In the genomic region with DNA sequence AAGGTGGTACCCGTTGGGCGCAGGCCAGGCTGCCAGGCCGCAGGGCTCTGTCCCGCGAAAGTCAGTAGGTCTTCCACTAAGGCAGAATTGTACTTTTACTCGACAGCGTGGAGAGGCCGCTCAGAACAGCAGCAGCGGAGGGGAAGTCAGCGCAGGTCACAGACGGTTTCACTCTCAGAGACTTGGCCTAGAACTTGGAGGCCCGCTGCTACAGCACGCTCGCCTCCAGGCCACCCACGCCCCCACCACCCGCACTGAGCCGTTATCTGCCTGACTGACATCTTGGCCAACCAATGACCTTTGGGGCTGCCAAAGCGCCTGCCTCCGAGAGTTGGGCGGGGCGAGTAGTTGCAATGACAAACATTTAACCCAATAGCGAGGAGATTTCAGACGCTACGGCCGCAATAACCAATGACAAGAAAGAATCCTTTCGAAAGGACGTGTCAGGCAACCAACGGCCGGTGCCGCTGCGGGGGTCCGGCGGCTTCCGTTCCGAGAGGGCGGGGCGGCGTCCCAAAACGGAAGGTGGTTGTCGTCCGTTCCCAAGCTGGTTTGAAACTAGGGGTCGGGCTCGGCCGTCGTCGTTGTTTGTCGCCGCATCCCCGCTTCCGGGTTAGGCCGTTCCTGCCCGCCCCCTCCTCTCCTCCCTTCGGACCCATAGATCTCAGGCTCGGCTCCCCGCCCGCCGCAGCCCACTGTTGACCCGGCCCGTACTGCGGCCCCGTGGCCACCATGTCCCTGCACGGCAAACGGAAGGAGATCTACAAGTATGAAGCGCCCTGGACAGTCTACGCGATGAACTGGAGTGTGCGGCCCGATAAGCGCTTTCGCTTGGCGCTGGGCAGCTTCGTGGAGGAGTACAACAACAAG, we compare ENCODE assay signal across 1 cellular context.
TF ChIP-seq lines count a peak whose summit lies in the region.

A gene with protein sequence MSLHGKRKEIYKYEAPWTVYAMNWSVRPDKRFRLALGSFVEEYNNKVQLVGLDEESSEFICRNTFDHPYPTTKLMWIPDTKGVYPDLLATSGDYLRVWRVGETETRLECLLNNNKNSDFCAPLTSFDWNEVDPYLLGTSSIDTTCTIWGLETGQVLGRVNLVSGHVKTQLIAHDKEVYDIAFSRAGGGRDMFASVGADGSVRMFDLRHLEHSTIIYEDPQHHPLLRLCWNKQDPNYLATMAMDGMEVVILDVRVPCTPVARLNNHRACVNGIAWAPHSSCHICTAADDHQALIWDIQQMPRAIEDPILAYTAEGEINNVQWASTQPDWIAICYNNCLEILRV (plus strand): TSS at position 532 of the 870 bp plus-strand sequence. CDS start 201 bp downstream, at position 733.

TF ChIP-seq in HepG2, 621 proteins besides CTCF, POLR2A, EP300 and RAD21 (continued from another document and continues in another):
- TF ChIP-seq, protein P1, sequence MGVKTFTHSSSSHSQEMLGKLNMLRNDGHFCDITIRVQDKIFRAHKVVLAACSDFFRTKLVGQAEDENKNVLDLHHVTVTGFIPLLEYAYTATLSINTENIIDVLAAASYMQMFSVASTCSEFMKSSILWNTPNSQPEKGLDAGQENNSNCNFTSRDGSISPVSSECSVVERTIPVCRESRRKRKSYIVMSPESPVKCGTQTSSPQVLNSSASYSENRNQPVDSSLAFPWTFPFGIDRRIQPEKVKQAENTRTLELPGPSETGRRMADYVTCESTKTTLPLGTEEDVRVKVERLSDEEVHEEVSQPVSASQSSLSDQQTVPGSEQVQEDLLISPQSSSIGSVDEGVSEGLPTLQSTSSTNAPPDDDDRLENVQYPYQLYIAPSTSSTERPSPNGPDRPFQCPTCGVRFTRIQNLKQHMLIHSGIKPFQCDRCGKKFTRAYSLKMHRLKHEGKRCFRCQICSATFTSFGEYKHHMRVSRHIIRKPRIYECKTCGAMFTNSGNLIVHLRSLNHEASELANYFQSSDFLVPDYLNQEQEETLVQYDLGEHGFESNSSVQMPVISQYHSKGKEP (CRISPR knock-in tag; IDR thresholded peaks at IDR 0.05) = peak; percentile 49; the same call in 1 of the 2 replicates
- TF ChIP-seq CC2D1A (CRISPR knock-in tag; IDR thresholded peaks at IDR 0.05) (no peak), ARNT (IDR thresholded peaks at IDR 0.05) (no peak), IKZF1 (IDR thresholded peaks at IDR 0.05) (no peak), CHD2 (IDR thresholded peaks at IDR 0.05; ENCODE audit: low read depth, low read length) (peak; percentile 76), ZNF572 (CRISPR knock-in tag; IDR thresholded peaks at IDR 0.05) (no peak), ZNF292 (CRISPR knock-in tag; IDR thresholded peaks at IDR 0.05; ENCODE audit: borderline replicate concordance, low read depth) (peak; percentile 63; the same call in 1 of the 2 replicates), ZFP62 (CRISPR knock-in tag; IDR thresholded peaks at IDR 0.05) (no peak), ZNF34 (CRISPR knock-in tag; IDR thresholded peaks at IDR 0.05; ENCODE audit: borderline replicate concordance) (peak; percentile 89; the same call in 1 of the 2 replicates), ZNF230 (CRISPR knock-in tag; IDR thresholded peaks at IDR 0.05) (peak; percentile 87), YY1 (IDR thresholded peaks at IDR 0.05; ENCODE audit: insufficient read depth, insufficient replicate concordance, low read depth, low read length) (peak; percentile 33), RXRB (CRISPR knock-in tag; IDR thresholded peaks at IDR 0.05; ENCODE audit: borderline replicate concordance) (peak; percentile 66)
- TF ChIP-seq, protein P2, sequence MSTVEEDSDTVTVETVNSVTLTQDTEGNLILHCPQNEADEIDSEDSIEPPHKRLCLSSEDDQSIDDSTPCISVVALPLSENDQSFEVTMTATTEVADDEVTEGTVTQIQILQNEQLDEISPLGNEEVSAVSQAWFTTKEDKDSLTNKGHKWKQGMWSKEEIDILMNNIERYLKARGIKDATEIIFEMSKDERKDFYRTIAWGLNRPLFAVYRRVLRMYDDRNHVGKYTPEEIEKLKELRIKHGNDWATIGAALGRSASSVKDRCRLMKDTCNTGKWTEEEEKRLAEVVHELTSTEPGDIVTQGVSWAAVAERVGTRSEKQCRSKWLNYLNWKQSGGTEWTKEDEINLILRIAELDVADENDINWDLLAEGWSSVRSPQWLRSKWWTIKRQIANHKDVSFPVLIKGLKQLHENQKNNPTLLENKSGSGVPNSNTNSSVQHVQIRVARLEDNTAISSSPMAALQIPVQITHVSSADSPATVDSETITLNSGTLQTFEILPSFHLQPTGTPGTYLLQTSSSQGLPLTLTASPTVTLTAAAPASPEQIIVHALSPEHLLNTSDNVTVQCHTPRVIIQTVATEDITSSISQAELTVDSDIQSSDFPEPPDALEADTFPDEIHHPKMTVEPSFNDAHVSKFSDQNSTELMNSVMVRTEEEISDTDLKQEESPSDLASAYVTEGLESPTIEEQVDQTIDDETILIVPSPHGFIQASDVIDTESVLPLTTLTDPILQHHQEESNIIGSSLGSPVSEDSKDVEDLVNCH (CRISPR knock-in tag; IDR thresholded peaks at IDR 0.05) = no peak
- TF ChIP-seq, protein P3, sequence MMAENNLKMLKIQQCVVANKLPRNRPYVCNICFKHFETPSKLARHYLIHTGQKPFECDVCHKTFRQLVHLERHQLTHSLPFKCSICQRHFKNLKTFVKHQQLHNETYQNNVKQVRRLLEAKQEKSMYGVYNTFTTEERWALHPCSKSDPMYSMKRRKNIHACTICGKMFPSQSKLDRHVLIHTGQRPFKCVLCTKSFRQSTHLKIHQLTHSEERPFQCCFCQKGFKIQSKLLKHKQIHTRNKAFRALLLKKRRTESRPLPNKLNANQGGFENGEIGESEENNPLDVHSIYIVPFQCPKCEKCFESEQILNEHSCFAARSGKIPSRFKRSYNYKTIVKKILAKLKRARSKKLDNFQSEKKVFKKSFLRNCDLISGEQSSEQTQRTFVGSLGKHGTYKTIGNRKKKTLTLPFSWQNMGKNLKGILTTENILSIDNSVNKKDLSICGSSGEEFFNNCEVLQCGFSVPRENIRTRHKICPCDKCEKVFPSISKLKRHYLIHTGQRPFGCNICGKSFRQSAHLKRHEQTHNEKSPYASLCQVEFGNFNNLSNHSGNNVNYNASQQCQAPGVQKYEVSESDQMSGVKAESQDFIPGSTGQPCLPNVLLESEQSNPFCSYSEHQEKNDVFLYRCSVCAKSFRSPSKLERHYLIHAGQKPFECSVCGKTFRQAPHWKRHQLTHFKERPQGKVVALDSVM (CRISPR knock-in tag; IDR thresholded peaks at IDR 0.05) = peak; percentile 58
- TF ChIP-seq, protein P4, sequence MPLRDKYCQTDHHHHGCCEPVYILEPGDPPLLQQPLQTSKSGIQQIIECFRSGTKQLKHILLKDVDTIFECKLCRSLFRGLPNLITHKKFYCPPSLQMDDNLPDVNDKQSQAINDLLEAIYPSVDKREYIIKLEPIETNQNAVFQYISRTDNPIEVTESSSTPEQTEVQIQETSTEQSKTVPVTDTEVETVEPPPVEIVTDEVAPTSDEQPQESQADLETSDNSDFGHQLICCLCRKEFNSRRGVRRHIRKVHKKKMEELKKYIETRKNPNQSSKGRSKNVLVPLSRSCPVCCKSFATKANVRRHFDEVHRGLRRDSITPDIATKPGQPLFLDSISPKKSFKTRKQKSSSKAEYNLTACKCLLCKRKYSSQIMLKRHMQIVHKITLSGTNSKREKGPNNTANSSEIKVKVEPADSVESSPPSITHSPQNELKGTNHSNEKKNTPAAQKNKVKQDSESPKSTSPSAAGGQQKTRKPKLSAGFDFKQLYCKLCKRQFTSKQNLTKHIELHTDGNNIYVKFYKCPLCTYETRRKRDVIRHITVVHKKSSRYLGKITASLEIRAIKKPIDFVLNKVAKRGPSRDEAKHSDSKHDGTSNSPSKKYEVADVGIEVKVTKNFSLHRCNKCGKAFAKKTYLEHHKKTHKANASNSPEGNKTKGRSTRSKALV (CRISPR knock-in tag; IDR thresholded peaks at IDR 0.05) = peak; percentile 83
- TF ChIP-seq, protein P5, sequence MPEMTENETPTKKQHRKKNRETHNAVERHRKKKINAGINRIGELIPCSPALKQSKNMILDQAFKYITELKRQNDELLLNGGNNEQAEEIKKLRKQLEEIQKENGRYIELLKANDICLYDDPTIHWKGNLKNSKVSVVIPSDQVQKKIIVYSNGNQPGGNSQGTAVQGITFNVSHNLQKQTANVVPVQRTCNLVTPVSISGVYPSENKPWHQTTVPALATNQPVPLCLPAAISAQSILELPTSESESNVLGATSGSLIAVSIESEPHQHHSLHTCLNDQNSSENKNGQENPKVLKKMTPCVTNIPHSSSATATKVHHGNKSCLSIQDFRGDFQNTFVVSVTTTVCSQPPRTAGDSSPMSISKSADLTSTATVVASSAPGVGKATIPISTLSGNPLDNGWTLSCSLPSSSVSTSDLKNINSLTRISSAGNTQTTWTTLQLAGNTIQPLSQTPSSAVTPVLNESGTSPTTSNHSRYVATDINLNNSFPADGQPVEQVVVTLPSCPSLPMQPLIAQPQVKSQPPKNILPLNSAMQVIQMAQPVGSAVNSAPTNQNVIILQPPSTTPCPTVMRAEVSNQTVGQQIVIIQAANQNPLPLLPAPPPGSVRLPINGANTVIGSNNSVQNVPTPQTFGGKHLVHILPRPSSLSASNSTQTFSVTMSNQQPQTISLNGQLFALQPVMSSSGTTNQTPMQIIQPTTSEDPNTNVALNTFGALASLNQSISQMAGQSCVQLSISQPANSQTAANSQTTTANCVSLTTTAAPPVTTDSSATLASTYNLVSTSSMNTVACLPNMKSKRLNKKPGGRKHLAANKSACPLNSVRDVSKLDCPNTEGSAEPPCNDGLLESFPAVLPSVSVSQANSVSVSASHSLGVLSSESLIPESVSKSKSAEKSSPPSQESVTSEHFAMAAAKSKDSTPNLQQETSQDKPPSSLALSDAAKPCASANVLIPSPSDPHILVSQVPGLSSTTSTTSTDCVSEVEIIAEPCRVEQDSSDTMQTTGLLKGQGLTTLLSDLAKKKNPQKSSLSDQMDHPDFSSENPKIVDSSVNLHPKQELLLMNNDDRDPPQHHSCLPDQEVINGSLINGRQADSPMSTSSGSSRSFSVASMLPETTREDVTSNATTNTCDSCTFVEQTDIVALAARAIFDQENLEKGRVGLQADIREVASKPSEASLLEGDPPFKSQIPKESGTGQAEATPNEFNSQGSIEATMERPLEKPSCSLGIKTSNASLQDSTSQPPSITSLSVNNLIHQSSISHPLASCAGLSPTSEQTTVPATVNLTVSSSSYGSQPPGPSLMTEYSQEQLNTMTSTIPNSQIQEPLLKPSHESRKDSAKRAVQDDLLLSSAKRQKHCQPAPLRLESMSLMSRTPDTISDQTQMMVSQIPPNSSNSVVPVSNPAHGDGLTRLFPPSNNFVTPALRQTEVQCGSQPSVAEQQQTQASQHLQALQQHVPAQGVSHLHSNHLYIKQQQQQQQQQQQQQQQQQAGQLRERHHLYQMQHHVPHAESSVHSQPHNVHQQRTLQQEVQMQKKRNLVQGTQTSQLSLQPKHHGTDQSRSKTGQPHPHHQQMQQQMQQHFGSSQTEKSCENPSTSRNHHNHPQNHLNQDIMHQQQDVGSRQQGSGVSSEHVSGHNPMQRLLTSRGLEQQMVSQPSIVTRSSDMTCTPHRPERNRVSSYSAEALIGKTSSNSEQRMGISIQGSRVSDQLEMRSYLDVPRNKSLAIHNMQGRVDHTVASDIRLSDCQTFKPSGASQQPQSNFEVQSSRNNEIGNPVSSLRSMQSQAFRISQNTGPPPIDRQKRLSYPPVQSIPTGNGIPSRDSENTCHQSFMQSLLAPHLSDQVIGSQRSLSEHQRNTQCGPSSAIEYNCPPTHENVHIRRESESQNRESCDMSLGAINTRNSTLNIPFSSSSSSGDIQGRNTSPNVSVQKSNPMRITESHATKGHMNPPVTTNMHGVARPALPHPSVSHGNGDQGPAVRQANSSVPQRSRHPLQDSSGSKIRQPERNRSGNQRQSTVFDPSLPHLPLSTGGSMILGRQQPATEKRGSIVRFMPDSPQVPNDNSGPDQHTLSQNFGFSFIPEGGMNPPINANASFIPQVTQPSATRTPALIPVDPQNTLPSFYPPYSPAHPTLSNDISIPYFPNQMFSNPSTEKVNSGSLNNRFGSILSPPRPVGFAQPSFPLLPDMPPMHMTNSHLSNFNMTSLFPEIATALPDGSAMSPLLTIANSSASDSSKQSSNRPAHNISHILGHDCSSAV (CRISPR knock-in tag; IDR thresholded peaks at IDR 0.05; ENCODE audit: borderline replicate concordance) = no peak
- TF ChIP-seq, protein P6, sequence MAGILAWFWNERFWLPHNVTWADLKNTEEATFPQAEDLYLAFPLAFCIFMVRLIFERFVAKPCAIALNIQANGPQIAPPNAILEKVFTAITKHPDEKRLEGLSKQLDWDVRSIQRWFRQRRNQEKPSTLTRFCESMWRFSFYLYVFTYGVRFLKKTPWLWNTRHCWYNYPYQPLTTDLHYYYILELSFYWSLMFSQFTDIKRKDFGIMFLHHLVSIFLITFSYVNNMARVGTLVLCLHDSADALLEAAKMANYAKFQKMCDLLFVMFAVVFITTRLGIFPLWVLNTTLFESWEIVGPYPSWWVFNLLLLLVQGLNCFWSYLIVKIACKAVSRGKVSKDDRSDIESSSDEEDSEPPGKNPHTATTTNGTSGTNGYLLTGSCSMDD (CRISPR knock-in tag; IDR thresholded peaks at IDR 0.05) = peak; percentile 51; the same call in 1 of the 2 replicates
- TF ChIP-seq, protein P7, sequence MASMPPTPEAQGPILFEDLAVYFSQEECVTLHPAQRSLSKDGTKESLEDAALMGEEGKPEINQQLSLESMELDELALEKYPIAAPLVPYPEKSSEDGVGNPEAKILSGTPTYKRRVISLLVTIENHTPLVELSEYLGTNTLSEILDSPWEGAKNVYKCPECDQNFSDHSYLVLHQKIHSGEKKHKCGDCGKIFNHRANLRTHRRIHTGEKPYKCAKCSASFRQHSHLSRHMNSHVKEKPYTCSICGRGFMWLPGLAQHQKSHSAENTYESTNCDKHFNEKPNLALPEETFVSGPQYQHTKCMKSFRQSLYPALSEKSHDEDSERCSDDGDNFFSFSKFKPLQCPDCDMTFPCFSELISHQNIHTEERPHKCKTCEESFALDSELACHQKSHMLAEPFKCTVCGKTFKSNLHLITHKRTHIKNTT (CRISPR knock-in tag; IDR thresholded peaks at IDR 0.05) = no peak
- TF ChIP-seq, protein P8, sequence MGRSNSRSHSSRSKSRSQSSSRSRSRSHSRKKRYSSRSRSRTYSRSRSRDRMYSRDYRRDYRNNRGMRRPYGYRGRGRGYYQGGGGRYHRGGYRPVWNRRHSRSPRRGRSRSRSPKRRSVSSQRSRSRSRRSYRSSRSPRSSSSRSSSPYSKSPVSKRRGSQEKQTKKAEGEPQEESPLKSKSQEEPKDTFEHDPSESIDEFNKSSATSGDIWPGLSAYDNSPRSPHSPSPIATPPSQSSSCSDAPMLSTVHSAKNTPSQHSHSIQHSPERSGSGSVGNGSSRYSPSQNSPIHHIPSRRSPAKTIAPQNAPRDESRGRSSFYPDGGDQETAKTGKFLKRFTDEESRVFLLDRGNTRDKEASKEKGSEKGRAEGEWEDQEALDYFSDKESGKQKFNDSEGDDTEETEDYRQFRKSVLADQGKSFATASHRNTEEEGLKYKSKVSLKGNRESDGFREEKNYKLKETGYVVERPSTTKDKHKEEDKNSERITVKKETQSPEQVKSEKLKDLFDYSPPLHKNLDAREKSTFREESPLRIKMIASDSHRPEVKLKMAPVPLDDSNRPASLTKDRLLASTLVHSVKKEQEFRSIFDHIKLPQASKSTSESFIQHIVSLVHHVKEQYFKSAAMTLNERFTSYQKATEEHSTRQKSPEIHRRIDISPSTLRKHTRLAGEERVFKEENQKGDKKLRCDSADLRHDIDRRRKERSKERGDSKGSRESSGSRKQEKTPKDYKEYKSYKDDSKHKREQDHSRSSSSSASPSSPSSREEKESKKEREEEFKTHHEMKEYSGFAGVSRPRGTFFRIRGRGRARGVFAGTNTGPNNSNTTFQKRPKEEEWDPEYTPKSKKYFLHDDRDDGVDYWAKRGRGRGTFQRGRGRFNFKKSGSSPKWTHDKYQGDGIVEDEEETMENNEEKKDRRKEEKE (IDR thresholded peaks at IDR 0.05) = no peak
- TF ChIP-seq, protein P9, sequence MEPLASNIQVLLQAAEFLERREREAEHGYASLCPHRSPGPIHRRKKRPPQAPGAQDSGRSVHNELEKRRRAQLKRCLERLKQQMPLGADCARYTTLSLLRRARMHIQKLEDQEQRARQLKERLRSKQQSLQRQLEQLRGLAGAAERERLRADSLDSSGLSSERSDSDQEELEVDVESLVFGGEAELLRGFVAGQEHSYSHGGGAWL (CRISPR knock-in tag; IDR thresholded peaks at IDR 0.05) = peak; percentile 48
